Comparison of ENCODE assay signal across 17 cellular contexts in the genomic region with DNA sequence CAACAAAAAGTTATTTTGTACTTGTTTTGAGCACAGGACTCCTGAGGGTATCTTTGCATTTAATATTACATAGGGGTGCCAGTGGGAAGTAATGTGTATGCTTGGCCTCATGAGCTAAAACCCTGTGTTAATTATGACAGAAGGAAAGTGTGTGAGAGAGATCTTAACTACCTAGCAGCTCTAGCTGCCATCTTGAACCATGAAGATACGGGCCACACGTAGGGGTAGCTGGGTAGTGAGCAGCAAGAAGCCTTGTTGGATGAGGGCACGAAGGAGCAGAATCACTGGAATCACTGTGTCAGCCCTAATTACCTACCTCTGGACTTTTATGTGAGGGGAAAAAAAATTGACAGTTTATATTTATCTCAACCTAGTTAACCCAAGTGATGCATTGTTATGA.
"Had no signal": no experiment of that assay in that cellular context is flagged by ENCODE, and none has a peak within 500 bp of the region (broad histone marks: within the 10 kb centered on the region; RNA-seq: fewer than 3 reads in every experiment).

No MANE protein-coding gene starts in this region.

- H3K4me1 Mint-ChIP-seq: WTC11 had no signal

- ATAC-seq: foreskin keratinocyte, pancreas, WTC11 had no signal

- DNase-seq: activated CD4-positive, alpha-beta T cell treated with anti-CD3 and anti-CD28 coated beads for 48 hours; activated naive CD4-positive, alpha-beta T cell treated with Interleukin-2 at 50 U/mL for 16 hours; anterior cingulate cortex; brain microvascular endothelial cell; cortex of kidney; effector CD8-positive, alpha-beta T cell; foreskin keratinocyte; glutamatergic neuron; midbrain; pancreas; stimulated activated CD4-positive, alpha-beta T cell treated with anti-CD3 and anti-CD28 coated beads, Interleukin-1b, Interleukin-23, amount 100 ng/mL, for 48 hours; substantia nigra; T-helper 1 cell; transverse colon had no signal

- H3K4me3 ChIP-seq: lung, pancreas, transverse colon had no signal

- H3K27me3 ChIP-seq: brain microvascular endothelial cell, foreskin keratinocyte, pancreas, transverse colon had no signal

- H3K27ac Mint-ChIP-seq: activated T-helper 1 cell treated with anti-CD3 and anti-CD28 coated beads, Interleukin-12 subunit alpha, Interleukin-12 subunit beta, Interleukin-2, Interleukin-4 antibody, amounts not matched to agents 30 ng/mL and 10 ng/mL and 1 ng/mL, durations not matched to agents 14 hours and 24 hours and 36 hours; WTC11 had no signal

- H3K27ac ChIP-seq: brain microvascular endothelial cell, foreskin keratinocyte, pancreas, transverse colon had no signal

- FAIRE-seq: pancreas had no signal

- H3K9me3 ChIP-seq: pancreas, transverse colon had no signal

- H3K4me3 Mint-ChIP-seq: activated T-helper 1 cell treated with anti-CD3 and anti-CD28 coated beads, Interleukin-12 subunit alpha, Interleukin-12 subunit beta, Interleukin-2, Interleukin-4 antibody, amounts not matched to agents 30 ng/mL and 10 ng/mL and 1 ng/mL, durations not matched to agents 14 hours and 24 hours and 36 hours; WTC11 had no signal

- H3K4me1 ChIP-seq: foreskin keratinocyte, pancreas had no signal
